1 cellular context compared by ENCODE assay signal in the genomic region with DNA sequence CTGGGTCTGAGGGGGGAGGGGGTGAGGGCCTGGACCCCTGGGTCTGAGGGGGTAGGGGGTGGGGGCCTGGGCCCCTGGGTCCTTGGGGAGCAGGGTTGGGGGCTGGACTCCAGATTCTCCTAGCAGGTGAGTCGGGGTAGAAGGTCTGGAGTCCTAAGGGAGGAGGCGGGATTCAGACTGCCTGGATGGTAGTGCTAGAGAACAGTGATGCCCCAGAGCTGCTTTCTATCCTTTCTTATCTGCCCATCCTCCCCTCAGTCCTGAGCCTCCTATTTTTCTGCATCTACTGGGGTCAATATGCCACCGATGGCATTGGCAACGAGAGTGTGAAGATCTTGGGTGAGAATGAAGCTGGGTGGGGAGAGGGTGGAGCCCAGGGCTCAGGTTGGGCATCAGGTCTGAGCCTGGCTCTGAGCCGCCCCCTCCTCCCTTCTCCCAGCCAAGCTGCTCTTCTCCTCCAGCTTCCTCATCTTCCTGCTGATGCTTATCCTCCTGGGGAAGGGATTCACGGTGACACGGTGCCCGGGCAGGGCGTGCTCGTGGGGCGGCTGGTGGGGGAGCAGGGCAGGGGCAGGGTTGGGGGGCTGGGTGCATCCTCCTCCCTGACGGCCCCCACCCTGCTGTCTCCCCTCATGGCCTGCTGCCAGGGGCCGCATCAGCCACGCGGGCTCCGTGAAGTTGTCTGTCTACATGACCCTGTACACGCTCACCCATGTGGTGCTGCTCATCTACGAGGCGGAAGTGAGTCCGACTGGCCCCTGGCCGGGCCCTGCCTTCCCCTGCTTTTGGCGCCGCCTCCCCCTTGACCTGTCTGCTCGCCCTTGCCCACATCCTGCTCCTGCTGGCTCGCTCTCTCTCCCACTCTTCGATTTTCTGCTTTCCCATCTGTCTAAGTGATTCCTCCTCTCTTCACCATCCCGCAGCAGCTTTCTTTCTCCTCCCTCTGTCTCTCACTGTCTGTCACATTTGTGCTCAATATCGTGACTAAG.
TF ChIP-seq lines count a peak whose summit lies in the region.

No MANE protein-coding gene starts in this region.

TF ChIP-seq in GM23338, 12 proteins besides CTCF, POLR2A, EP300 and RAD21 (continued from another document):
- TF ChIP-seq, protein P1, sequence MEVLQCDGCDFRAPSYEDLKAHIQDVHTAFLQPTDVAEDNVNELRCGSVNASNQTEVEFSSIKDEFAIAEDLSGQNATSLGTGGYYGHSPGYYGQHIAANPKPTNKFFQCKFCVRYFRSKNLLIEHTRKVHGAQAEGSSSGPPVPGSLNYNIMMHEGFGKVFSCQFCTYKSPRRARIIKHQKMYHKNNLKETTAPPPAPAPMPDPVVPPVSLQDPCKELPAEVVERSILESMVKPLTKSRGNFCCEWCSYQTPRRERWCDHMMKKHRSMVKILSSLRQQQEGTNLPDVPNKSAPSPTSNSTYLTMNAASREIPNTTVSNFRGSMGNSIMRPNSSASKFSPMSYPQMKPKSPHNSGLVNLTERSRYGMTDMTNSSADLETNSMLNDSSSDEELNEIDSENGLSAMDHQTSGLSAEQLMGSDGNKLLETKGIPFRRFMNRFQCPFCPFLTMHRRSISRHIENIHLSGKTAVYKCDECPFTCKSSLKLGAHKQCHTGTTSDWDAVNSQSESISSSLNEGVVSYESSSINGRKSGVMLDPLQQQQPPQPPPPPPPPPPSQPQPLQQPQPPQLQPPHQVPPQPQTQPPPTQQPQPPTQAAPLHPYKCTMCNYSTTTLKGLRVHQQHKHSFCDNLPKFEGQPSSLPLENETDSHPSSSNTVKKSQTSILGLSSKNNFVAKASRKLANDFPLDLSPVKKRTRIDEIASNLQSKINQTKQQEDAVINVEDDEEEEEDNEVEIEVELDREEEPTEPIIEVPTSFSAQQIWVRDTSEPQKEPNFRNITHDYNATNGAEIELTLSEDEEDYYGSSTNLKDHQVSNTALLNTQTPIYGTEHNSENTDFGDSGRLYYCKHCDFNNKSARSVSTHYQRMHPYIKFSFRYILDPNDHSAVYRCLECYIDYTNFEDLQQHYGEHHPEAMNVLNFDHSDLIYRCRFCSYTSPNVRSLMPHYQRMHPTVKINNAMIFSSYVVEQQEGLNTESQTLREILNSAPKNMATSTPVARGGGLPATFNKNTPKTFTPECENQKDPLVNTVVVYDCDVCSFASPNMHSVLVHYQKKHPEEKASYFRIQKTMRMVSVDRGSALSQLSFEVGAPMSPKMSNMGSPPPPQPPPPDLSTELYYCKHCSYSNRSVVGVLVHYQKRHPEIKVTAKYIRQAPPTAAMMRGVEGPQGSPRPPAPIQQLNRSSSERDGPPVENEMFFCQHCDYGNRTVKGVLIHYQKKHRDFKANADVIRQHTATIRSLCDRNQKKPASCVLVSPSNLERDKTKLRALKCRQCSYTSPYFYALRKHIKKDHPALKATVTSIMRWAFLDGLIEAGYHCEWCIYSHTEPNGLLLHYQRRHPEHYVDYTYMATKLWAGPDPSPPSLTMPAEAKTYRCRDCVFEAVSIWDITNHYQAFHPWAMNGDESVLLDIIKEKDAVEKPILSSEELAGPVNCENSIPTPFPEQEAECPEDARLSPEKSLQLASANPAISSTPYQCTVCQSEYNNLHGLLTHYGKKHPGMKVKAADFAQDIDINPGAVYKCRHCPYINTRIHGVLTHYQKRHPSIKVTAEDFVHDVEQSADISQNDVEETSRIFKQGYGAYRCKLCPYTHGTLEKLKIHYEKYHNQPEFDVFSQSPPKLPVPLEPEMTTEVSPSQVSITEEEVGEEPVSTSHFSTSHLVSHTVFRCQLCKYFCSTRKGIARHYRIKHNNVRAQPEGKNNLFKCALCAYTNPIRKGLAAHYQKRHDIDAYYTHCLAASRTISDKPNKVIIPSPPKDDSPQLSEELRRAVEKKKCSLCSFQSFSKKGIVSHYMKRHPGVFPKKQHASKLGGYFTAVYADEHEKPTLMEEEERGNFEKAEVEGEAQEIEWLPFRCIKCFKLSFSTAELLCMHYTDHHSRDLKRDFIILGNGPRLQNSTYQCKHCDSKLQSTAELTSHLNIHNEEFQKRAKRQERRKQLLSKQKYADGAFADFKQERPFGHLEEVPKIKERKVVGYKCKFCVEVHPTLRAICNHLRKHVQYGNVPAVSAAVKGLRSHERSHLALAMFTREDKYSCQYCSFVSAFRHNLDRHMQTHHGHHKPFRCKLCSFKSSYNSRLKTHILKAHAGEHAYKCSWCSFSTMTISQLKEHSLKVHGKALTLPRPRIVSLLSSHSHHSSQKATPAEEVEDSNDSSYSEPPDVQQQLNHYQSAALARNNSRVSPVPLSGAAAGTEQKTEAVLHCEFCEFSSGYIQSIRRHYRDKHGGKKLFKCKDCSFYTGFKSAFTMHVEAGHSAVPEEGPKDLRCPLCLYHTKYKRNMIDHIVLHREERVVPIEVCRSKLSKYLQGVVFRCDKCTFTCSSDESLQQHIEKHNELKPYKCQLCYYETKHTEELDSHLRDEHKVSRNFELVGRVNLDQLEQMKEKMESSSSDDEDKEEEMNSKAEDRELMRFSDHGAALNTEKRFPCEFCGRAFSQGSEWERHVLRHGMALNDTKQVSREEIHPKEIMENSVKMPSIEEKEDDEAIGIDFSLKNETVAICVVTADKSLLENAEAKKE (CRISPR knock-in tag; IDR thresholded peaks at IDR 0.05), result no peak
- TF ChIP-seq POLR2AphosphoS5 (IDR thresholded peaks at IDR 0.05; ENCODE audit: low read depth) (no peak), CREB1 (CRISPR knock-in tag; IDR thresholded peaks at IDR 0.05; ENCODE audit: low read depth) (no peak)
TF ChIP-seq in GM23338: peak in this region for 0.
